In the genomic region with DNA sequence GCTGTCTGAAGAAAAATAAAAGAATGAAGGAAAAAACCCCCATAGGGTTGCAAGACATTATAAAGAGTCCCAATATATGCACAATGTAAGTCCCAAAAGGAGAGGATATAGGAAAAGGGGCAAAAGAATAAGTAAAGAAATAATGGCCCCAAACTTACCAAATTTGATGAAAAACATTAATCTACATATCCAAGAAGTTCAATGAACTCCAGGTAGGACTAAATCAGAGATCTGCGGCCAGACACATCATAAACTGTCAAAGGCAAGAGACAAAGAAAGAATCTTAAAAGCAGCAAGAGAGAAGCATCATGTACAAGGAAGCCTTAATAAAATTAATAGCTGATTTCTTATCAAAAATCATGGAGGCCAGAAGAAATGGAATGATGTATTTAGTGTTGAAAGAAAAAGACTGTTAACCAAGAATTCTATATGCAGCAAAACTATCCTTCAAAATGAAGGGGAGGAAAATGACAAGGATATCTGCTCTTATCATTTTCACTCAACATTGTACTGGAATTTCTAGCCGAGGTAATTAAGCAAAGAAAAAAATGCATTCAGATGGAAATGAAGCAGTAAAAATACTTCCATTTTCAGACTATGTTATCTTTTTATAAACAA, we compare ENCODE assay signal across 6 cellular contexts.
"Had no signal": no experiment of that assay in that cellular context is flagged by ENCODE, and none has a peak within 500 bp of the region (broad histone marks: within the 10 kb centered on the region; RNA-seq: fewer than 3 reads in every experiment).

No MANE protein-coding gene starts in this region.

- H3K27ac ChIP-seq: HL-60, KMS-11 had no signal

- DNase-seq: IMR-90, KBM-7, KG1 had no signal

- H3K4me3 ChIP-seq: K562 had no signal
